Comparison of ENCODE assay signal across 8 cellular contexts in genomic region chr6:52574709-52575489, GRCh38. TPM values are rescaled to one million over a fixed set of nuclear protein-coding genes. Genes with fewer than 3 reads are reported as not detected.
A peak's percentile ranks its signal among the peaks of the same experiment; 100 is the strongest.
DNase-seq lines count a peak whose midpoint lies in the region; ATAC-seq and TF ChIP-seq lines count a peak whose summit lies in the region.

No MANE protein-coding gene starts in this region.

- POLR2A ChIA-PET in T-cell (lab: Charles Lee): interaction anchor here in 1 of 2 donors (0.6 to 1.2 kb wide), 3 partner anchors 112 to 292 kb away, joined by 3 to 6 read pairs (median 4); no protein-coding TSS in a partner anchor

- H3K4me1 ChIP-seq in lung (ENCODE audit: control insufficient read depth in 2 of 2, insufficient read depth in 2 of 2, low read length in 2 of 2): peaks cover 17 to 34% of the 10 kb centered on the region in 2 donors
- H3K4me1 ChIP-seq in adrenal gland (replicated peaks in 1 of 2): peaks cover 25 to 39% of the 10 kb centered on the region in 2 donors

- no peak for TF ChIP-seq POLR2A in adrenal gland (IDR thresholded peaks at IDR 0.05)

- H3K27ac Mint-ChIP-seq in T-cell: peak overlapping the region; percentile 86

- TF ChIP-seq CTCF in astrocyte of the spinal cord (IDR thresholded peaks at IDR 0.05; ENCODE audit: low read depth, low read length): no peak
- no peak for TF ChIP-seq CTCF in lung (IDR thresholded peaks at IDR 0.05; ENCODE audit: control extremely low read depth, extremely low read depth)
- no peak for TF ChIP-seq CTCF in adrenal gland (IDR thresholded peaks at IDR 0.05)

- intact Hi-C loops in adrenal gland (cut with DNase I): loop anchor here (5.0 to 10.0 kb wide), 3 partner anchors 53 to 150 kb away; partner anchors contain the start of gene EFHC1 (in 1 of the 2)

- 27 to 33% methylated on average over 13 of the region's 13 CpGs for WGBS in lung, 2 donors
- WGBS in adrenal gland, 4 donors: 60 to 77% (median 69%) methylated on average over 13 of the region's 13 CpGs

- H3K4me3 ChIP-seq in astrocyte of the spinal cord (ENCODE audit: low read depth, low read length) (peak overlapping the region; percentile 87), lung (peak overlapping the region; percentile 66), adrenal gland (peak overlapping the region in 1 of 4 donors; percentile 94)

- ATAC-seq in GM19025 (IDR thresholded peaks at IDR 0.05; ENCODE audit: low read depth, unreplicated experiment) (peak; percentile 30), HG03066 (IDR thresholded peaks at IDR 0.05; ENCODE audit: low read depth, unreplicated experiment) (peak; percentile 46), T-cell (replicated peaks in 1 of 4) (peak; percentile 44 to 66 (median 48)), lung (ENCODE audit: insufficient read depth, low FRiP score) (no peak)

- H3K36me3 ChIP-seq in lung (ENCODE audit: control insufficient read depth in 2 of 2, insufficient read depth in 2 of 2, low read length in 2 of 2) (no peaks in the 10 kb centered on the region), adrenal gland (replicated peaks in 1 of 2) (no peaks in the 10 kb centered on the region)

- peaks cover 10% of the 10 kb centered on the region for H3K36me3 Mint-ChIP-seq in T-cell

- H3K27me3 ChIP-seq in lung (ENCODE audit: control insufficient read depth, insufficient read depth) (no peaks in the 10 kb centered on the region), adrenal gland (no peaks in the 10 kb centered on the region)

- DNase-seq in T-cell (peak; percentile 26 to 77 (median 61)), astrocyte of the spinal cord (ENCODE audit: low read depth, low spot score) (no peak), lung (ENCODE audit: low spot score) (peak; percentile 57), adrenal gland (no peak), NCI-H82 (lab: John Stamatoyannopoulos, UW) (no peak)
- DNase-seq in stimulated activated naive CD4-positive, alpha-beta T cell treated with Interleukin-2 at 50 U/mL for 16 hours (lab: John Stamatoyannopoulos, UW): peak; percentile 38

- H3K4me3 Mint-ChIP-seq in T-cell: peak overlapping the region; percentile 82 to 96 (median 85)

- in situ Hi-C loops in astrocyte of the spinal cord (cut with HindIII; ENCODE audit: low sequenced_read_pairs): no loop called here

- H3K27ac ChIP-seq in lung (ENCODE audit: low read depth in 1 of 2, low read length in 1 of 2) (peak overlapping the region; percentile 59 to 87), adrenal gland (peak overlapping the region in 2 of 5 donors; percentile 98 to 100)

- CTCF ChIA-PET in T-cell (lab: Charles Lee): interaction anchor here (0.7 to 2.1 kb wide), 4 partner anchors 20 to 290 kb away, joined by 3 to 9 read pairs (median 6); partner anchors contain the start of gene MCM3 (in 1 of the 2)

- peaks cover 58 to 61% (median 60%) of the 10 kb centered on the region in 3 donors for H3K4me1 Mint-ChIP-seq in T-cell

- no peaks in the 10 kb centered on the region for H3K9me3 ChIP-seq in lung (ENCODE audit: control insufficient read depth in 2 of 2, insufficient read depth in 1 of 2, low read length in 1 of 2)
- no peaks in the 10 kb centered on the region for H3K9me3 ChIP-seq in adrenal gland (replicated peaks in 1 of 3)

- no peaks in the 10 kb centered on the region for H3K27me3 Mint-ChIP-seq in T-cell

- H3K9me3 Mint-ChIP-seq in T-cell: no peaks in the 10 kb centered on the region

RNA-seq across cellular contexts. Expression of gene TRAM2, which starts 2.0 kb away (rescaled TPM):
- total RNA-seq in T-cell (10 to 100 TPM in 1 of 5 donors, 1 to 10 TPM in 4; 8.8 to 12.1 (median 9.3) TPM), lung (10 to 100 TPM; 15.5 to 33.4 TPM), adrenal gland (10 to 100 TPM in 6 of 8 donors, 1 to 10 TPM in 2; 8.0 to 17.9 (median 10.6) TPM)
- polyA plus RNA-seq in lung (10 to 100 TPM in 1 of 2 donors, 1 to 10 TPM in 1; 4.4 to 14.9 TPM), adrenal gland (1 to 10 TPM; 2.2 to 7.0 (median 2.5) TPM)

Comparison
In these comparisons a context has a peak if more than half of its experiments do, and no peak if none do; other contexts are left out.
1. DNase-seq: peak in T-cell (34 of 34), lung (single experiment) and stimulated activated naive CD4-positive, alpha-beta T cell treated with Interleukin-2 at 50 U/mL for 16 hours (single experiment); none in astrocyte of the spinal cord (single experiment), adrenal gland (0 of 7) and NCI-H82 (single experiment).